ENCODE assay signal across 32 cellular contexts in genomic region chr3:4235690-4236089, GRCh38.
DNase-seq lines count a peak whose midpoint lies in the region; ATAC-seq and TF ChIP-seq lines count a peak whose summit lies in the region.
"Had no signal": no experiment of that assay in that cellular context is flagged by ENCODE, and none has a peak within 500 bp of the region (broad histone marks: within the 10 kb centered on the region; RNA-seq: fewer than 3 reads in every experiment).

No MANE protein-coding gene starts in this region.

- H3K27me3 ChIP-seq in BLaER1 (no peaks in the 10 kb centered on the region), left lung (no peaks in the 10 kb centered on the region)
- H3K27me3 ChIP-seq: BE2C; BLaER1 treated with 17β-estradiol and CSF1 and Interleukin-3, amounts not matched to agents 10 nM and 100 nM had no signal

- H3K4me3 Mint-ChIP-seq in memory B cell (no peak overlapping the region), naive B cell (no peak overlapping the region)
- H3K4me3 Mint-ChIP-seq: B cell; CD14-positive monocyte; CD4-positive, alpha-beta memory T cell; CD4-positive, alpha-beta T cell; CD4-positive, CD25-positive, alpha-beta regulatory T cell; CD8-positive, alpha-beta memory T cell; CD8-positive, alpha-beta T cell had no signal

- TF ChIP-seq CTCF in left lung (IDR thresholded peaks at IDR 0.05) = no peak

- H3K9ac ChIP-seq in BLaER1 = no peak overlapping the region
- H3K9ac ChIP-seq: BLaER1 treated with 17β-estradiol and CSF1 and Interleukin-3, amounts not matched to agents 10 nM and 100 nM had no signal

- H3K9me3 ChIP-seq in BLaER1 (peaks cover 3% of the 10 kb centered on the region; the same call in 1 of the 2 replicates), left lung (peaks cover 0 to 20% of the 10 kb centered on the region in 2 donors)
- H3K9me3 ChIP-seq: A549, BE2C, Caco-2 had no signal

- H3K4me3 ChIP-seq in BLaER1 (no peak overlapping the region), left lung (no peak overlapping the region)
- H3K4me3 ChIP-seq: A549; BLaER1 treated with 17β-estradiol and CSF1 and Interleukin-3, amounts not matched to agents 10 nM and 100 nM had no signal

- H3K36me3 Mint-ChIP-seq in memory B cell (peaks cover 7% of the 10 kb centered on the region), naive B cell (no peaks in the 10 kb centered on the region)
- H3K36me3 Mint-ChIP-seq: CD14-positive monocyte; CD4-positive, CD25-positive, alpha-beta regulatory T cell; CD8-positive, alpha-beta T cell had no signal

- H3K27ac Mint-ChIP-seq in memory B cell (peak overlapping the region; percentile 26), naive B cell (no peak overlapping the region)
- H3K27ac Mint-ChIP-seq: B cell; CD14-positive monocyte; CD4-positive, alpha-beta memory T cell; CD4-positive, alpha-beta T cell; CD4-positive, CD25-positive, alpha-beta regulatory T cell; CD8-positive, alpha-beta memory T cell; CD8-positive, alpha-beta T cell had no signal

- intact Hi-C loops in left lung (cut with DNase I) = no loop called here

- H3K27ac ChIP-seq in BLaER1 = no peak overlapping the region
- no peak overlapping the region for H3K27ac ChIP-seq in left lung
- H3K27ac ChIP-seq: 22Rv1; A549; BLaER1 treated with 17β-estradiol and CSF1 and Interleukin-3, amounts not matched to agents 10 nM and 100 nM; C4-2B had no signal

- H3K27me3 Mint-ChIP-seq in memory B cell = no peaks in the 10 kb centered on the region
- H3K27me3 Mint-ChIP-seq in naive B cell = no peaks in the 10 kb centered on the region
- H3K27me3 Mint-ChIP-seq: B cell; CD4-positive, alpha-beta memory T cell; CD4-positive, alpha-beta T cell; CD4-positive, CD25-positive, alpha-beta regulatory T cell; CD8-positive, alpha-beta memory T cell had no signal

- ATAC-seq in memory B cell (ENCODE audit: low read depth) (peak; percentile 62), naive B cell (ENCODE audit: low read depth in 2 of 2) (peak; percentile 62 to 68), HG03045 (IDR thresholded peaks at IDR 0.05; ENCODE audit: unreplicated experiment) (no peak), left lung (no peak)
- ATAC-seq: A549; CD8-positive, alpha-beta T cell had no signal

- no peaks in the 10 kb centered on the region for H3K36me3 ChIP-seq in BLaER1
- H3K36me3 ChIP-seq in left lung = no peaks in the 10 kb centered on the region
- H3K36me3 ChIP-seq: BE2C; BLaER1 treated with 17β-estradiol and CSF1 and Interleukin-3, amounts not matched to agents 10 nM and 100 nM had no signal

- H3K9me3 Mint-ChIP-seq in memory B cell (peaks cover 6% of the 10 kb centered on the region), naive B cell (peaks cover 0 to 17% (median 12%) of the 10 kb centered on the region in 7 donors)

- H4K20me1 ChIP-seq in BLaER1 = no peaks in the 10 kb centered on the region
- H4K20me1 ChIP-seq: BLaER1 treated with 17β-estradiol and CSF1 and Interleukin-3, amounts not matched to agents 10 nM and 100 nM had no signal

- H3K4me1 ChIP-seq in BLaER1 (peaks cover 18% of the 10 kb centered on the region), left lung (no peaks in the 10 kb centered on the region)
- H3K4me1 ChIP-seq: A549, BE2C, Caco-2 had no signal

- peak overlapping the region; percentile 58; the same call in 1 of the 2 replicates for H3K4me2 ChIP-seq in BLaER1
- H3K4me2 ChIP-seq: A549 had no signal

- peaks cover 13% of the 10 kb centered on the region for H3K4me1 Mint-ChIP-seq in memory B cell
- H3K4me1 Mint-ChIP-seq in naive B cell = peaks cover 14 to 21% (median 15%) of the 10 kb centered on the region in 3 donors
- H3K4me1 Mint-ChIP-seq: CD4-positive, alpha-beta memory T cell; CD4-positive, CD25-positive, alpha-beta regulatory T cell; CD8-positive, alpha-beta memory T cell had no signal

- DNase-seq in memory B cell (ENCODE audit: low spot score in 2 of 2) = no peak
- no peak for DNase-seq in naive B cell
- no peak for DNase-seq in COLO668 (lab: John Stamatoyannopoulos, UW; ENCODE audit: unreplicated experiment)
- DNase-seq in left lung = no peak
- DNase-seq: 8988T; ACHN; AML-193; BE2C; C1 segment of cervical spinal cord; Caco-2; Calu3; CD4-positive, alpha-beta memory T cell; CD4-positive, alpha-beta T cell; CD4-positive, CD25-positive, alpha-beta regulatory T cell; CD8-positive, alpha-beta memory T cell; CD8-positive, alpha-beta T cell; COR-L47; DMS 273 treated with DMSO at 0.1 percent for 48 hours; DMS153; DMS53; DMS79; DMS79 treated with DMSO at 0.1 percent for 48 hours; DND-41; EL had no signal

Comparison
In these comparisons a context has a peak if more than half of its experiments do, and no peak if none do; other contexts are left out.
1. ATAC-seq: peak in memory B cell (single experiment) and naive B cell (2 of 2); none in HG03045 (single experiment) and left lung (single experiment).